Comparison of ENCODE assay signal across 8 cellular contexts in genomic region chr7:144834516-144835165, GRCh38. TPM values are rescaled to one million over a fixed set of nuclear protein-coding genes. Genes with fewer than 3 reads are reported as not detected.
A peak's percentile ranks its signal among the peaks of the same experiment; 100 is the strongest.
DNase-seq lines count a peak whose midpoint lies in the region; ATAC-seq and TF ChIP-seq lines count a peak whose summit lies in the region.

No MANE protein-coding gene starts in this region.

- peaks cover 24% of the 10 kb centered on the region for H3K9me3 Mint-ChIP-seq in CD8-positive, alpha-beta T cell
- H3K9me3 Mint-ChIP-seq in endodermal cell (peaks cover 12% of the 10 kb centered on the region), natural killer cell (peaks cover 5 to 9% of the 10 kb centered on the region in 2 donors)

- CTCF ChIA-PET in CD8-positive, alpha-beta T cell (lab: Charles Lee) = interaction anchor here (0.9 to 3.3 kb wide), 7 partner anchors 11 to 95 kb away, joined by 3 to 33 read pairs (median 12); no protein-coding TSS in a partner anchor

- H3K27me3 Mint-ChIP-seq in CD8-positive, alpha-beta T cell (ENCODE audit: low read depth) = no peaks in the 10 kb centered on the region
- peaks cover 12% of the 10 kb centered on the region for H3K27me3 Mint-ChIP-seq in endodermal cell (ENCODE audit: insufficient read depth)
- H3K27me3 Mint-ChIP-seq in natural killer cell (ENCODE audit: low read depth in 2 of 2) = no peaks in the 10 kb centered on the region

- H3K4me3 ChIP-seq in CD8-positive, alpha-beta T cell (ENCODE audit: low read depth, low read length) = peak overlapping the region; percentile 67
- peak overlapping the region; percentile 75 for H3K4me3 ChIP-seq in HUES6 (ENCODE audit: low read depth, low read length)
- peak overlapping the region; percentile 90 for H3K4me3 ChIP-seq in endodermal cell (ENCODE audit: low read length)

- TF ChIP-seq CTCF in CD8-positive, alpha-beta T cell (IDR thresholded peaks at IDR 0.05) = no peak
- TF ChIP-seq CTCF in VCaP (conservative IDR thresholded peaks at IDR 0.05) (no peak), endodermal cell (conservative IDR thresholded peaks at IDR 0.05) (no peak), natural killer cell (IDR thresholded peaks at IDR 0.05) (no peak)

- H3K9ac ChIP-seq in HUES6 (ENCODE audit: low read length) (peak overlapping the region; percentile 86), endodermal cell (ENCODE audit: extremely low read depth, low read length, poor library complexity, severe bottlenecking) (peak overlapping the region; percentile 82)

- H3K36me3 ChIP-seq in CD8-positive, alpha-beta T cell (ENCODE audit: insufficient read depth, low read length) = no peaks in the 10 kb centered on the region
- no peaks in the 10 kb centered on the region for H3K36me3 ChIP-seq in HUES6 (ENCODE audit: control insufficient read depth, insufficient read depth, low read length)
- peaks cover 19% of the 10 kb centered on the region for H3K36me3 ChIP-seq in endodermal cell (ENCODE audit: control insufficient read depth, insufficient read depth, low read length)

- no peaks in the 10 kb centered on the region for H3K27me3 ChIP-seq in CD8-positive, alpha-beta T cell (ENCODE audit: insufficient read depth, low read length)
- H3K27me3 ChIP-seq in HUES6 (ENCODE audit: control insufficient read depth, insufficient read depth, low read length) (no peaks in the 10 kb centered on the region), endodermal cell (ENCODE audit: control insufficient read depth, insufficient read depth, low read length, poor library complexity, severe bottlenecking) (no peaks in the 10 kb centered on the region)

- POLR2A ChIA-PET in CD8-positive, alpha-beta T cell (lab: Charles Lee) = interaction anchor here (0.7 to 6.0 kb wide), 16 partner anchors 9 to 159 kb away, joined by 3 to 144 read pairs (median 10); no protein-coding TSS in a partner anchor

- H3K36me3 Mint-ChIP-seq in CD8-positive, alpha-beta T cell = peaks cover 14% of the 10 kb centered on the region
- H3K36me3 Mint-ChIP-seq in endodermal cell (ENCODE audit: low read depth) (peaks cover 7% of the 10 kb centered on the region), natural killer cell (peaks cover 7% of the 10 kb centered on the region)

- peaks cover 47% of the 10 kb centered on the region for H3K4me1 Mint-ChIP-seq in CD8-positive, alpha-beta T cell (ENCODE audit: low read depth)
- H3K4me1 Mint-ChIP-seq in endodermal cell (peaks cover 14% of the 10 kb centered on the region), natural killer cell (peaks cover 27 to 51% of the 10 kb centered on the region in 2 donors)

- peak in 5 of 7 experiments; percentile 17 to 55 (median 31) for DNase-seq in CD8-positive, alpha-beta T cell
- DNase-seq in endodermal cell = peak; percentile 57
- DNase-seq in natural killer cell = no peak
- DNase-seq in T1000 (lab: John Stamatoyannopoulos, UW) = no peak
- DNase-seq in 8988T = no peak

- ATAC-seq in CD8-positive, alpha-beta T cell = peak; percentile 18
- peak; percentile 29 for ATAC-seq in GM21367 (IDR thresholded peaks at IDR 0.05; ENCODE audit: unreplicated experiment)
- ATAC-seq in natural killer cell = no peak

- WGBS in endodermal cell (ENCODE audit: insufficient coverage in 1 of 2, insufficient read length in 1 of 2), 2 experiments = 47 to 74% methylated on average over 12 to 15 of the region's 15 CpGs

- intact Hi-C loops in CD8-positive, alpha-beta T cell (cut with DNase I, micrococcal nuclease) = loop anchor here (1.0 to 5.0 kb wide), 6 partner anchors 14 to 96 kb away; no protein-coding TSS in a partner anchor
- intact Hi-C loops in natural killer cell (cut with micrococcal nuclease) = loop anchor here (2.0 kb wide), 1 partner anchor 22 kb away; no protein-coding TSS in a partner anchor

- peaks cover 51% of the 10 kb centered on the region for H3K4me1 ChIP-seq in CD8-positive, alpha-beta T cell (ENCODE audit: insufficient read depth, low read length)
- no peaks in the 10 kb centered on the region for H3K4me1 ChIP-seq in HUES6 (ENCODE audit: control insufficient read depth, insufficient read depth, low read length)
- no peaks in the 10 kb centered on the region for H3K4me1 ChIP-seq in endodermal cell (ENCODE audit: control insufficient read depth, insufficient read depth, low read length)

- H3K27ac ChIP-seq in CD8-positive, alpha-beta T cell (ENCODE audit: low read depth, low read length) = peak overlapping the region; percentile 84
- no peak overlapping the region for H3K27ac ChIP-seq in HUES6 (ENCODE audit: low read depth, low read length)
- H3K27ac ChIP-seq in VCaP = peak overlapping the region; percentile 86
- no peak overlapping the region for H3K27ac ChIP-seq in endodermal cell (ENCODE audit: low read depth, low read length)

- peak overlapping the region; percentile 98 for H3K4me3 Mint-ChIP-seq in CD8-positive, alpha-beta T cell
- peak overlapping the region; percentile 89 for H3K4me3 Mint-ChIP-seq in endodermal cell
- H3K4me3 Mint-ChIP-seq in natural killer cell = peak overlapping the region; percentile 96

- H3K27ac Mint-ChIP-seq in CD8-positive, alpha-beta T cell = peak overlapping the region; percentile 99
- H3K27ac Mint-ChIP-seq in endodermal cell (peak overlapping the region; percentile 94), natural killer cell (peak overlapping the region; percentile 90 to 93)

- no peaks in the 10 kb centered on the region for H3K9me3 ChIP-seq in CD8-positive, alpha-beta T cell (ENCODE audit: low read length)
- H3K9me3 ChIP-seq in HUES6 (ENCODE audit: control insufficient read depth, insufficient read depth, low read depth, low read length) (no peaks in the 10 kb centered on the region; the same call in 1 of the 2 replicates), endodermal cell (ENCODE audit: control insufficient read depth, low read length) (peaks cover 28% of the 10 kb centered on the region)

RNA-seq across cellular contexts. Expression of gene TPK1, which starts 1.2 kb away (rescaled TPM):
- total RNA-seq in CD8-positive, alpha-beta T cell = 10 to 100 TPM; 14.7 to 15.1 TPM
- total RNA-seq in endodermal cell (1 to 10 TPM; 9.7 TPM), natural killer cell (10 to 100 TPM; 20.9 to 28.6 (median 25.3) TPM)
- polyA plus RNA-seq in endodermal cell (2013, experiment 1 of 2) = 6.7 TPM
- 7.1 TPM for polyA plus RNA-seq in endodermal cell (2013, experiment 2 of 2)

Comparison
In these comparisons a context has a peak if more than half of its experiments do, and no peak if none do; other contexts are left out.
1. ATAC-seq: peak in CD8-positive, alpha-beta T cell (single experiment) and GM21367 (single experiment); none in natural killer cell (0 of 3).
2. DNase-seq: peak in CD8-positive, alpha-beta T cell (5 of 7) and endodermal cell (single experiment); none in natural killer cell (single experiment), T1000 (single experiment) and 8988T (single experiment).
3. H3K27ac ChIP-seq: peak in CD8-positive, alpha-beta T cell (single experiment) and VCaP (single experiment); none in HUES6 (single experiment) and endodermal cell (single experiment).
4. Peak in every context shown above with its lines, with median percentiles within 50 percentile points of each other: H3K4me3 ChIP-seq, H3K27ac Mint-ChIP-seq and H3K4me3 Mint-ChIP-seq.